1 cellular context compared by ENCODE assay signal in the genomic region with DNA sequence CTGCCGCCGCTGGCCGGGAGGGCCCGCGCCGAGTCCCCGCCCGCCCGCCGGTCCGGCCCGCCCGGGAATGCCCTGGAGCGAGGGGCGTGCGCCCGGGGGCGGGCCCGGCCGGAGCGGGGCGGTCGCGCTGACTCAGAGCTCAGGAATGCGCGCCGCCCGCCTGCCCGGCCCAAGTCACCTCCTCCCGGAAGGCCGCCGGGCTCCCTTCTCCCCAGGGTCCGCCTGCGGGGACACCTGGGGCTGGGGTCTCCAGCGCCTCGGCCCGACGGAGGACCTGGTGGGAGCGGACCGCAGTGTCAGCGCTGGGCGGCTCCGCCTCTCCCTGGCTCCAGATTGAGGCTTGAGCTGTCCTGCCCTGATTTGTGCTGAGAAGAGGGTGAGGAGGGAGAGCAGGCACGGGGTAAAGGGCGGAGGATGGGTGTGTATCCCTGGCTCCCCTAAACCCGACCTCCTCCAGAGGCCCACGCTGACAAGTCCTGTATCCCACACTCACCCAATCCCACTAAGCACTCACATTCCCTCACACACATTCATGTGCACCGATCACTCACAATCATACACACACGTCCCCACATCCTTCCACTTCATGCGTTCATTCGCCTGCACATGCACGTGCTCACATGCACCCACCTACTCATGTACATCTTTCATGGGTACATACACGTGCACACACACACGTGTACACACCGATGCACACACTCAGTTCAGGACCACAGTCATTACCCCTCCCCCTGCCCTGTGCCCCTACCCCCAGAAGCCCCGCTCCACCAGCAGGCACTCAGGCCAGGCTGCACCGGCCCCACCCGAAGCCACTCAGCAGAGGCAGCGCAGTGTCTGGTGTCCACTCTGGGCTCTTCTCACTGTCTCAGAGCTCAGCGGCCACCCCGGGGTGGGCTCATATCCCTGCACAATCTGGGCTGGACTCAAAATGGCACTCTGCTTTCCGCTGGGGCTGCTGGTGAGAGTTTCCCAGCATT.
TF ChIP-seq lines count a peak whose summit lies in the region.

A gene with protein sequence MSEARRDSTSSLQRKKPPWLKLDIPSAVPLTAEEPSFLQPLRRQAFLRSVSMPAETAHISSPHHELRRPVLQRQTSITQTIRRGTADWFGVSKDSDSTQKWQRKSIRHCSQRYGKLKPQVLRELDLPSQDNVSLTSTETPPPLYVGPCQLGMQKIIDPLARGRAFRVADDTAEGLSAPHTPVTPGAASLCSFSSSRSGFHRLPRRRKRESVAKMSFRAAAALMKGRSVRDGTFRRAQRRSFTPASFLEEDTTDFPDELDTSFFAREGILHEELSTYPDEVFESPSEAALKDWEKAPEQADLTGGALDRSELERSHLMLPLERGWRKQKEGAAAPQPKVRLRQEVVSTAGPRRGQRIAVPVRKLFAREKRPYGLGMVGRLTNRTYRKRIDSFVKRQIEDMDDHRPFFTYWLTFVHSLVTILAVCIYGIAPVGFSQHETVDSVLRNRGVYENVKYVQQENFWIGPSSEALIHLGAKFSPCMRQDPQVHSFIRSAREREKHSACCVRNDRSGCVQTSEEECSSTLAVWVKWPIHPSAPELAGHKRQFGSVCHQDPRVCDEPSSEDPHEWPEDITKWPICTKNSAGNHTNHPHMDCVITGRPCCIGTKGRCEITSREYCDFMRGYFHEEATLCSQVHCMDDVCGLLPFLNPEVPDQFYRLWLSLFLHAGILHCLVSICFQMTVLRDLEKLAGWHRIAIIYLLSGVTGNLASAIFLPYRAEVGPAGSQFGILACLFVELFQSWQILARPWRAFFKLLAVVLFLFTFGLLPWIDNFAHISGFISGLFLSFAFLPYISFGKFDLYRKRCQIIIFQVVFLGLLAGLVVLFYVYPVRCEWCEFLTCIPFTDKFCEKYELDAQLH (minus strand): TSS at position 71 of the 977 bp plus-strand sequence. CDS start 7,616 bp downstream, outside the sequence.

TF ChIP-seq in HepG2, 621 proteins besides CTCF, POLR2A, EP300 and RAD21 (continued from another document and continues in another):
- TF ChIP-seq, protein P1, sequence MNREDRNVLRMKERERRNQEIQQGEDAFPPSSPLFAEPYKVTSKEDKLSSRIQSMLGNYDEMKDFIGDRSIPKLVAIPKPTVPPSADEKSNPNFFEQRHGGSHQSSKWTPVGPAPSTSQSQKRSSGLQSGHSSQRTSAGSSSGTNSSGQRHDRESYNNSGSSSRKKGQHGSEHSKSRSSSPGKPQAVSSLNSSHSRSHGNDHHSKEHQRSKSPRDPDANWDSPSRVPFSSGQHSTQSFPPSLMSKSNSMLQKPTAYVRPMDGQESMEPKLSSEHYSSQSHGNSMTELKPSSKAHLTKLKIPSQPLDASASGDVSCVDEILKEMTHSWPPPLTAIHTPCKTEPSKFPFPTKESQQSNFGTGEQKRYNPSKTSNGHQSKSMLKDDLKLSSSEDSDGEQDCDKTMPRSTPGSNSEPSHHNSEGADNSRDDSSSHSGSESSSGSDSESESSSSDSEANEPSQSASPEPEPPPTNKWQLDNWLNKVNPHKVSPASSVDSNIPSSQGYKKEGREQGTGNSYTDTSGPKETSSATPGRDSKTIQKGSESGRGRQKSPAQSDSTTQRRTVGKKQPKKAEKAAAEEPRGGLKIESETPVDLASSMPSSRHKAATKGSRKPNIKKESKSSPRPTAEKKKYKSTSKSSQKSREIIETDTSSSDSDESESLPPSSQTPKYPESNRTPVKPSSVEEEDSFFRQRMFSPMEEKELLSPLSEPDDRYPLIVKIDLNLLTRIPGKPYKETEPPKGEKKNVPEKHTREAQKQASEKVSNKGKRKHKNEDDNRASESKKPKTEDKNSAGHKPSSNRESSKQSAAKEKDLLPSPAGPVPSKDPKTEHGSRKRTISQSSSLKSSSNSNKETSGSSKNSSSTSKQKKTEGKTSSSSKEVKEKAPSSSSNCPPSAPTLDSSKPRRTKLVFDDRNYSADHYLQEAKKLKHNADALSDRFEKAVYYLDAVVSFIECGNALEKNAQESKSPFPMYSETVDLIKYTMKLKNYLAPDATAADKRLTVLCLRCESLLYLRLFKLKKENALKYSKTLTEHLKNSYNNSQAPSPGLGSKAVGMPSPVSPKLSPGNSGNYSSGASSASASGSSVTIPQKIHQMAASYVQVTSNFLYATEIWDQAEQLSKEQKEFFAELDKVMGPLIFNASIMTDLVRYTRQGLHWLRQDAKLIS (CRISPR knock-in tag; IDR thresholded peaks at IDR 0.05), result no peak
- TF ChIP-seq, protein P2, sequence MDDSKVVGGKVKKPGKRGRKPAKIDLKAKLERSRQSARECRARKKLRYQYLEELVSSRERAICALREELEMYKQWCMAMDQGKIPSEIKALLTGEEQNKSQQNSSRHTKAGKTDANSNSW (CRISPR knock-in tag; IDR thresholded peaks at IDR 0.05; ENCODE audit: borderline replicate concordance), result no peak
- TF ChIP-seq ARNT2 (CRISPR knock-in tag; IDR thresholded peaks at IDR 0.05; ENCODE audit: low read depth), result no peak
- TF ChIP-seq MLLT10 (CRISPR knock-in tag; IDR thresholded peaks at IDR 0.05), result no peak
- TF ChIP-seq SP140L (CRISPR knock-in tag; IDR thresholded peaks at IDR 0.05; ENCODE audit: borderline replicate concordance), result no peak
- no peak for TF ChIP-seq MEF2D (CRISPR knock-in tag; IDR thresholded peaks at IDR 0.05)
- TF ChIP-seq ELF1 (CRISPR knock-in tag; IDR thresholded peaks at IDR 0.05), result no peak
- TF ChIP-seq, protein P3, sequence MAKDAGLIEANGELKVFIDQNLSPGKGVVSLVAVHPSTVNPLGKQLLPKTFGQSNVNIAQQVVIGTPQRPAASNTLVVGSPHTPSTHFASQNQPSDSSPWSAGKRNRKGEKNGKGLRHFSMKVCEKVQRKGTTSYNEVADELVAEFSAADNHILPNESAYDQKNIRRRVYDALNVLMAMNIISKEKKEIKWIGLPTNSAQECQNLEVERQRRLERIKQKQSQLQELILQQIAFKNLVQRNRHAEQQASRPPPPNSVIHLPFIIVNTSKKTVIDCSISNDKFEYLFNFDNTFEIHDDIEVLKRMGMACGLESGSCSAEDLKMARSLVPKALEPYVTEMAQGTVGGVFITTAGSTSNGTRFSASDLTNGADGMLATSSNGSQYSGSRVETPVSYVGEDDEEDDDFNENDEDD (CRISPR knock-in tag; IDR thresholded peaks at IDR 0.05; ENCODE audit: borderline replicate concordance), result no peak
- no peak for TF ChIP-seq EED (CRISPR knock-in tag; IDR thresholded peaks at IDR 0.05)
- TF ChIP-seq JUND (CRISPR knock-in tag; IDR thresholded peaks at IDR 0.05), result peak; percentile 98
- TF ChIP-seq ZNF430 (CRISPR knock-in tag; IDR thresholded peaks at IDR 0.05), result no peak
- TF ChIP-seq ZNF773 (CRISPR knock-in tag; IDR thresholded peaks at IDR 0.05; ENCODE audit: borderline replicate concordance), result no peak
- TF ChIP-seq, protein P4, sequence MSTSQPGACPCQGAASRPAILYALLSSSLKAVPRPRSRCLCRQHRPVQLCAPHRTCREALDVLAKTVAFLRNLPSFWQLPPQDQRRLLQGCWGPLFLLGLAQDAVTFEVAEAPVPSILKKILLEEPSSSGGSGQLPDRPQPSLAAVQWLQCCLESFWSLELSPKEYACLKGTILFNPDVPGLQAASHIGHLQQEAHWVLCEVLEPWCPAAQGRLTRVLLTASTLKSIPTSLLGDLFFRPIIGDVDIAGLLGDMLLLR (CRISPR knock-in tag; IDR thresholded peaks at IDR 0.05), result no peak
- no peak for TF ChIP-seq CENPX (CRISPR knock-in tag; IDR thresholded peaks at IDR 0.05)
- TF ChIP-seq ZFAT (CRISPR knock-in tag; conservative IDR thresholded peaks at IDR 0.05), result no peak
- TF ChIP-seq NKX3-1 (CRISPR knock-in tag; IDR thresholded peaks at IDR 0.05), result no peak
- no peak for TF ChIP-seq HNRNPUL1 (IDR thresholded peaks at IDR 0.05; ENCODE audit: low read depth, low read length)
- no peak for TF ChIP-seq ZNF3 (CRISPR knock-in tag; IDR thresholded peaks at IDR 0.05)
- peak; percentile 55 for TF ChIP-seq SALL1 (CRISPR knock-in tag; IDR thresholded peaks at IDR 0.05)
- TF ChIP-seq, protein P5, sequence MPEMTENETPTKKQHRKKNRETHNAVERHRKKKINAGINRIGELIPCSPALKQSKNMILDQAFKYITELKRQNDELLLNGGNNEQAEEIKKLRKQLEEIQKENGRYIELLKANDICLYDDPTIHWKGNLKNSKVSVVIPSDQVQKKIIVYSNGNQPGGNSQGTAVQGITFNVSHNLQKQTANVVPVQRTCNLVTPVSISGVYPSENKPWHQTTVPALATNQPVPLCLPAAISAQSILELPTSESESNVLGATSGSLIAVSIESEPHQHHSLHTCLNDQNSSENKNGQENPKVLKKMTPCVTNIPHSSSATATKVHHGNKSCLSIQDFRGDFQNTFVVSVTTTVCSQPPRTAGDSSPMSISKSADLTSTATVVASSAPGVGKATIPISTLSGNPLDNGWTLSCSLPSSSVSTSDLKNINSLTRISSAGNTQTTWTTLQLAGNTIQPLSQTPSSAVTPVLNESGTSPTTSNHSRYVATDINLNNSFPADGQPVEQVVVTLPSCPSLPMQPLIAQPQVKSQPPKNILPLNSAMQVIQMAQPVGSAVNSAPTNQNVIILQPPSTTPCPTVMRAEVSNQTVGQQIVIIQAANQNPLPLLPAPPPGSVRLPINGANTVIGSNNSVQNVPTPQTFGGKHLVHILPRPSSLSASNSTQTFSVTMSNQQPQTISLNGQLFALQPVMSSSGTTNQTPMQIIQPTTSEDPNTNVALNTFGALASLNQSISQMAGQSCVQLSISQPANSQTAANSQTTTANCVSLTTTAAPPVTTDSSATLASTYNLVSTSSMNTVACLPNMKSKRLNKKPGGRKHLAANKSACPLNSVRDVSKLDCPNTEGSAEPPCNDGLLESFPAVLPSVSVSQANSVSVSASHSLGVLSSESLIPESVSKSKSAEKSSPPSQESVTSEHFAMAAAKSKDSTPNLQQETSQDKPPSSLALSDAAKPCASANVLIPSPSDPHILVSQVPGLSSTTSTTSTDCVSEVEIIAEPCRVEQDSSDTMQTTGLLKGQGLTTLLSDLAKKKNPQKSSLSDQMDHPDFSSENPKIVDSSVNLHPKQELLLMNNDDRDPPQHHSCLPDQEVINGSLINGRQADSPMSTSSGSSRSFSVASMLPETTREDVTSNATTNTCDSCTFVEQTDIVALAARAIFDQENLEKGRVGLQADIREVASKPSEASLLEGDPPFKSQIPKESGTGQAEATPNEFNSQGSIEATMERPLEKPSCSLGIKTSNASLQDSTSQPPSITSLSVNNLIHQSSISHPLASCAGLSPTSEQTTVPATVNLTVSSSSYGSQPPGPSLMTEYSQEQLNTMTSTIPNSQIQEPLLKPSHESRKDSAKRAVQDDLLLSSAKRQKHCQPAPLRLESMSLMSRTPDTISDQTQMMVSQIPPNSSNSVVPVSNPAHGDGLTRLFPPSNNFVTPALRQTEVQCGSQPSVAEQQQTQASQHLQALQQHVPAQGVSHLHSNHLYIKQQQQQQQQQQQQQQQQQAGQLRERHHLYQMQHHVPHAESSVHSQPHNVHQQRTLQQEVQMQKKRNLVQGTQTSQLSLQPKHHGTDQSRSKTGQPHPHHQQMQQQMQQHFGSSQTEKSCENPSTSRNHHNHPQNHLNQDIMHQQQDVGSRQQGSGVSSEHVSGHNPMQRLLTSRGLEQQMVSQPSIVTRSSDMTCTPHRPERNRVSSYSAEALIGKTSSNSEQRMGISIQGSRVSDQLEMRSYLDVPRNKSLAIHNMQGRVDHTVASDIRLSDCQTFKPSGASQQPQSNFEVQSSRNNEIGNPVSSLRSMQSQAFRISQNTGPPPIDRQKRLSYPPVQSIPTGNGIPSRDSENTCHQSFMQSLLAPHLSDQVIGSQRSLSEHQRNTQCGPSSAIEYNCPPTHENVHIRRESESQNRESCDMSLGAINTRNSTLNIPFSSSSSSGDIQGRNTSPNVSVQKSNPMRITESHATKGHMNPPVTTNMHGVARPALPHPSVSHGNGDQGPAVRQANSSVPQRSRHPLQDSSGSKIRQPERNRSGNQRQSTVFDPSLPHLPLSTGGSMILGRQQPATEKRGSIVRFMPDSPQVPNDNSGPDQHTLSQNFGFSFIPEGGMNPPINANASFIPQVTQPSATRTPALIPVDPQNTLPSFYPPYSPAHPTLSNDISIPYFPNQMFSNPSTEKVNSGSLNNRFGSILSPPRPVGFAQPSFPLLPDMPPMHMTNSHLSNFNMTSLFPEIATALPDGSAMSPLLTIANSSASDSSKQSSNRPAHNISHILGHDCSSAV (CRISPR knock-in tag; IDR thresholded peaks at IDR 0.05; ENCODE audit: borderline replicate concordance), result no peak
- TF ChIP-seq, protein P6, sequence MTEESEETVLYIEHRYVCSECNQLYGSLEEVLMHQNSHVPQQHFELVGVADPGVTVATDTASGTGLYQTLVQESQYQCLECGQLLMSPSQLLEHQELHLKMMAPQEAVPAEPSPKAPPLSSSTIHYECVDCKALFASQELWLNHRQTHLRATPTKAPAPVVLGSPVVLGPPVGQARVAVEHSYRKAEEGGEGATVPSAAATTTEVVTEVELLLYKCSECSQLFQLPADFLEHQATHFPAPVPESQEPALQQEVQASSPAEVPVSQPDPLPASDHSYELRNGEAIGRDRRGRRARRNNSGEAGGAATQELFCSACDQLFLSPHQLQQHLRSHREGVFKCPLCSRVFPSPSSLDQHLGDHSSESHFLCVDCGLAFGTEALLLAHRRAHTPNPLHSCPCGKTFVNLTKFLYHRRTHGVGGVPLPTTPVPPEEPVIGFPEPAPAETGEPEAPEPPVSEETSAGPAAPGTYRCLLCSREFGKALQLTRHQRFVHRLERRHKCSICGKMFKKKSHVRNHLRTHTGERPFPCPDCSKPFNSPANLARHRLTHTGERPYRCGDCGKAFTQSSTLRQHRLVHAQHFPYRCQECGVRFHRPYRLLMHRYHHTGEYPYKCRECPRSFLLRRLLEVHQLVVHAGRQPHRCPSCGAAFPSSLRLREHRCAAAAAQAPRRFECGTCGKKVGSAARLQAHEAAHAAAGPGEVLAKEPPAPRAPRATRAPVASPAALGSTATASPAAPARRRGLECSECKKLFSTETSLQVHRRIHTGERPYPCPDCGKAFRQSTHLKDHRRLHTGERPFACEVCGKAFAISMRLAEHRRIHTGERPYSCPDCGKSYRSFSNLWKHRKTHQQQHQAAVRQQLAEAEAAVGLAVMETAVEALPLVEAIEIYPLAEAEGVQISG (CRISPR knock-in tag; IDR thresholded peaks at IDR 0.05), result peak; percentile 15; the same call in 1 of the 2 replicates
- TF ChIP-seq FOSL2 (CRISPR knock-in tag; IDR thresholded peaks at IDR 0.05), result peak; percentile 94
- no peak for TF ChIP-seq ZFP62 (CRISPR knock-in tag; IDR thresholded peaks at IDR 0.05)
- TF ChIP-seq, protein P7, sequence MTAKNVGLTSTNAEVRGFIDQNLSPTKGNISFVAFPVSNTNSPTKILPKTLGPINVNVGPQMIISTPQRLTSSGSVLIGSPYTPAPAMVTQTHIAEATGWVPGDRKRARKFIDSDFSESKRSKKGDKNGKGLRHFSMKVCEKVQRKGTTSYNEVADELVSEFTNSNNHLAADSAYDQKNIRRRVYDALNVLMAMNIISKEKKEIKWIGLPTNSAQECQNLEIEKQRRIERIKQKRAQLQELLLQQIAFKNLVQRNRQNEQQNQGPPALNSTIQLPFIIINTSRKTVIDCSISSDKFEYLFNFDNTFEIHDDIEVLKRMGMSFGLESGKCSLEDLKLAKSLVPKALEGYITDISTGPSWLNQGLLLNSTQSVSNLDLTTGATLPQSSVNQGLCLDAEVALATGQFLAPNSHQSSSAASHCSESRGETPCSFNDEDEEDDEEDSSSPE (CRISPR knock-in tag; IDR thresholded peaks at IDR 0.05), result peak; percentile 30; the same call in 1 of the 2 replicates
- no peak for TF ChIP-seq ZNF333 (CRISPR knock-in tag; IDR thresholded peaks at IDR 0.05; ENCODE audit: borderline replicate concordance)
- 0 out of 2 replicates have a peak, but pooled peaks have one; percentile 53 for TF ChIP-seq PCBP1 (IDR thresholded peaks at IDR 0.05; ENCODE audit: borderline replicate concordance, low read depth, low read length)
